Comparison of ENCODE assay signal across 15 cellular contexts in the genomic region with DNA sequence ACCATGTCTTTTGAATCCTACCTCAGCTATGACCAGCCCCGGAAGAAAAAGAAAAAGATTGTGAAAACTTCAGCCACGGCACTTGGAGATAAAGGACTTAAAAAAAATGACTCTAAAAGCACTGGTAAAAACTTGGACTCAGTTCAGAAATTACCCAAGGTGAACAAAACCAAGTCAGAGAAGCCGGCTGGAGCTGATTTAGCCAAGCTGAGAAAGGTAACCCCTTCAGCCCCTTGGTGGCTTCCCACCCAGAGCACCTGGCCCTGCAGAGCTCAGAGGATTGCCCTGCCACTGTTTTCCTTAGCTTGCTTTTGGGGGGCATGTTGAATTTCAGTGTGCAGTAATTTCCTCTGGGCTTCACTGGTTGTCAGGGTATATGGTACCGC. TPM values are rescaled to one million over a fixed set of nuclear protein-coding genes. Genes with fewer than 3 reads are reported as not detected.
DNase-seq lines count a peak whose midpoint lies in the region; ATAC-seq, FAIRE-seq and TF ChIP-seq lines count a peak whose summit lies in the region.
"Had no signal": no experiment of that assay in that cellular context is flagged by ENCODE, and none has a peak within 500 bp of the region (broad histone marks: within the 10 kb centered on the region; RNA-seq: fewer than 3 reads in every experiment).

No MANE protein-coding gene starts in this region.

- no peaks in the 10 kb centered on the region for H3K9me3 ChIP-seq in CD4-positive, alpha-beta T cell (ENCODE audit: control insufficient read depth, low read length)
- H3K9me3 ChIP-seq in astrocyte (ENCODE audit: insufficient read depth, low read depth, low read length) (no peaks in the 10 kb centered on the region), sigmoid colon (no peaks in the 10 kb centered on the region)
- H3K9me3 ChIP-seq: BE2C had no signal

- no peak for TF ChIP-seq EP300 in sigmoid colon (IDR thresholded peaks at IDR 0.05)

- H3K36me3 Mint-ChIP-seq in activated T-cell treated with anti-CD3 and anti-CD28 coated beads, Interleukin-2, amount 50 U/mL, for 24 hours (ENCODE audit: low read depth), result peaks cover 95% of the 10 kb centered on the region
- H3K36me3 Mint-ChIP-seq in CD4-positive, alpha-beta T cell (ENCODE audit: low read depth), result peaks cover 91% of the 10 kb centered on the region
- H3K36me3 Mint-ChIP-seq in astrocyte (ENCODE audit: low read depth, unreplicated experiment) (peaks cover 20% of the 10 kb centered on the region), osteocyte (ENCODE audit: unreplicated experiment) (peaks cover 45% of the 10 kb centered on the region)

- H3K27me3 ChIP-seq in CD4-positive, alpha-beta T cell (ENCODE audit: control insufficient read depth, insufficient read depth, low read length), result no peaks in the 10 kb centered on the region
- H3K27me3 ChIP-seq in astrocyte (ENCODE audit: insufficient read depth, low read length) (no peaks in the 10 kb centered on the region), sigmoid colon (no peaks in the 10 kb centered on the region)
- H3K27me3 ChIP-seq: BE2C had no signal

- H3K4me1 Mint-ChIP-seq in activated T-cell treated with anti-CD3 and anti-CD28 coated beads, Interleukin-2, amount 50 U/mL, for 24 hours (ENCODE audit: low read depth), result peaks cover 29% of the 10 kb centered on the region
- H3K4me1 Mint-ChIP-seq in CD4-positive, alpha-beta T cell (ENCODE audit: low read depth), result peaks cover 28% of the 10 kb centered on the region
- H3K4me1 Mint-ChIP-seq in astrocyte (ENCODE audit: low read depth, unreplicated experiment) (peaks cover 28% of the 10 kb centered on the region), osteocyte (ENCODE audit: unreplicated experiment) (peaks cover 4% of the 10 kb centered on the region)

- H3K4me2 ChIP-seq in astrocyte (ENCODE audit: low read length), result no peak overlapping the region

- no peak for DNase-seq in activated T-cell treated with anti-CD3 and anti-CD28 coated beads, Interleukin-2, amount 50 U/mL, for 24 hours
- no peak for DNase-seq in activated T-cell treated with anti-CD3 and anti-CD28 coated beads for 4 hours
- no peak for DNase-seq in CD4-positive, alpha-beta T cell
- no peak for DNase-seq in astrocyte (ENCODE audit: low read depth)
- DNase-seq in osteocyte (ENCODE audit: extremely low spot score, unreplicated experiment), result no peak
- no peak for DNase-seq in COLO668 (lab: John Stamatoyannopoulos, UW; ENCODE audit: unreplicated experiment)
- no peak for DNase-seq in sigmoid colon
- DNase-seq in glomerular visceral epithelial cell (ENCODE audit: extremely low spot score), result no peak
- DNase-seq: KG1, NCI-H187, NCI-H748 treated with DMSO at 0.1 percent for 48 hours, Right ventricle myocardium superior had no signal

- H3K4me3 Mint-ChIP-seq in activated T-cell treated with anti-CD3 and anti-CD28 coated beads, Interleukin-2, amount 50 U/mL, for 24 hours, result no peak overlapping the region
- H3K4me3 Mint-ChIP-seq in CD4-positive, alpha-beta T cell, result no peak overlapping the region
- H3K4me3 Mint-ChIP-seq in astrocyte (ENCODE audit: unreplicated experiment), result peak overlapping the region; percentile 11
- no peak overlapping the region for H3K4me3 Mint-ChIP-seq in osteocyte (ENCODE audit: unreplicated experiment)
- H3K4me3 Mint-ChIP-seq: CD8-positive, alpha-beta T cell had no signal

- H4K20me1 ChIP-seq in astrocyte (ENCODE audit: insufficient read depth, low read length), result peaks cover 88% of the 10 kb centered on the region

- ATAC-seq in CD4-positive, alpha-beta T cell (ENCODE audit: poor library complexity), result no peak

- no peak overlapping the region for H3K9ac ChIP-seq in astrocyte (ENCODE audit: low read length)

- H3K27me3 Mint-ChIP-seq in activated T-cell treated with anti-CD3 and anti-CD28 coated beads, Interleukin-2, amount 50 U/mL, for 24 hours, result no peaks in the 10 kb centered on the region
- H3K27me3 Mint-ChIP-seq in CD4-positive, alpha-beta T cell, result no peaks in the 10 kb centered on the region
- H3K27me3 Mint-ChIP-seq in astrocyte (ENCODE audit: low read depth, unreplicated experiment) (no peaks in the 10 kb centered on the region), osteocyte (ENCODE audit: unreplicated experiment) (no peaks in the 10 kb centered on the region)

- no peak for TF ChIP-seq POLR2A in sigmoid colon (IDR thresholded peaks at IDR 0.05)

- peaks cover 66% of the 10 kb centered on the region for H3K36me3 ChIP-seq in astrocyte (ENCODE audit: insufficient read depth, low read length)
- H3K36me3 ChIP-seq in sigmoid colon, result peaks cover 53 to 71% (median 65%) of the 10 kb centered on the region in 4 donors

- H3K4me3 ChIP-seq in astrocyte (ENCODE audit: insufficient read depth, low read depth, low read length) (no peak overlapping the region), sigmoid colon (no peak overlapping the region)

- peaks cover 6% of the 10 kb centered on the region for H3K4me1 ChIP-seq in astrocyte (ENCODE audit: insufficient read depth, low read length)
- H3K4me1 ChIP-seq in sigmoid colon, result peaks cover 0 to 11% (median 0%) of the 10 kb centered on the region in 4 donors
- H3K4me1 ChIP-seq: BE2C had no signal

- intact Hi-C loops in CD4-positive, alpha-beta T cell (cut with DNase I, micrococcal nuclease), result loop anchor here in 1 of 2 experiments (5.0 kb wide), 1 partner anchor 205 kb away; no protein-coding TSS in a partner anchor
- intact Hi-C loops in sigmoid colon (cut with DNase I), result no loop called here

- peak overlapping the region; percentile 76 for H3K27ac Mint-ChIP-seq in activated T-cell treated with anti-CD3 and anti-CD28 coated beads, Interleukin-2, amount 50 U/mL, for 24 hours
- peak overlapping the region; percentile 33 for H3K27ac Mint-ChIP-seq in CD4-positive, alpha-beta T cell
- no peak overlapping the region for H3K27ac Mint-ChIP-seq in astrocyte (ENCODE audit: unreplicated experiment)
- H3K27ac Mint-ChIP-seq in osteocyte (ENCODE audit: unreplicated experiment), result peak overlapping the region; percentile 23

- no peak for TF ChIP-seq CTCF in CD4-positive, alpha-beta T cell (IDR thresholded peaks at IDR 0.05)
- TF ChIP-seq CTCF in astrocyte (IDR thresholded peaks at IDR 0.05; ENCODE audit: insufficient read depth, low read depth, low read length) (no peak), osteocyte (IDR thresholded peaks at IDR 0.05) (no peak), sigmoid colon (IDR thresholded peaks at IDR 0.05) (no peak)

- POLR2A ChIA-PET in CD4-positive, alpha-beta T cell (lab: Charles Lee), result no interaction called here

- peaks cover 48% of the 10 kb centered on the region for H3K79me2 ChIP-seq in astrocyte (ENCODE audit: insufficient read depth, low read length)

- no peak overlapping the region for H3K27ac ChIP-seq in CD4-positive, alpha-beta T cell (ENCODE audit: low read depth, low read length)
- no peak overlapping the region for H3K27ac ChIP-seq in astrocyte (ENCODE audit: low read depth, low read length)
- H3K27ac ChIP-seq in sigmoid colon, result no peak overlapping the region

- H3K9me3 Mint-ChIP-seq in activated T-cell treated with anti-CD3 and anti-CD28 coated beads, Interleukin-2, amount 50 U/mL, for 24 hours, result no peaks in the 10 kb centered on the region
- no peaks in the 10 kb centered on the region for H3K9me3 Mint-ChIP-seq in CD4-positive, alpha-beta T cell
- H3K9me3 Mint-ChIP-seq in astrocyte (ENCODE audit: unreplicated experiment) (no peaks in the 10 kb centered on the region), osteocyte (ENCODE audit: unreplicated experiment) (no peaks in the 10 kb centered on the region)
- H3K9me3 Mint-ChIP-seq: CD8-positive, alpha-beta T cell had no signal

- WGBS in sigmoid colon, 2 donors, result 93 to 95% methylated on average over 4 of the region's 4 CpGs

- no peak for FAIRE-seq in astrocyte (lab: Jason Lieb, UNC)
- FAIRE-seq: A204.1 had no signal

- H2AFZ ChIP-seq in astrocyte (ENCODE audit: low read depth, low read length), result no peak overlapping the region

- CTCF ChIA-PET in CD4-positive, alpha-beta T cell (lab: Charles Lee), result no interaction called here

RNA-seq across cellular contexts. Expression of a gene that starts 8.5 kb away (rescaled TPM):
- total RNA-seq in CD4-positive, alpha-beta T cell, result 10 to 100 TPM; 28.1 to 33.0 TPM
- total RNA-seq in astrocyte (58.1 and 62.2 TPM in 2 replicates), osteocyte (41.4 and 47.0 TPM in 2 replicates), sigmoid colon (10 to 100 TPM; 25.7 to 29.9 (median 26.7) TPM)
- 10 to 100 TPM; 12.3 to 18.3 (median 15.0) TPM for polyA plus RNA-seq in sigmoid colon

RNA-seq across cellular contexts. Expression of a gene that starts 26.4 kb away (rescaled TPM):
- 100 to 1,000 TPM; 110 to 111 TPM for total RNA-seq in CD4-positive, alpha-beta T cell
- total RNA-seq in astrocyte (33.7 and 37.3 TPM in 2 replicates), osteocyte (42.4 and 44.3 TPM in 2 replicates), sigmoid colon (10 to 100 TPM; 47.9 to 78.7 (median 50.9) TPM)
- polyA plus RNA-seq in sigmoid colon, result 10 to 100 TPM; 41.2 to 47.2 (median 42.0) TPM

RNA-seq across cellular contexts. Expression of a gene that starts 39.1 kb away (rescaled TPM):
- total RNA-seq in CD4-positive, alpha-beta T cell, result 10 to 100 TPM; 37.4 to 37.7 TPM
- total RNA-seq in astrocyte (79.0 and 91.7 TPM in 2 replicates), osteocyte (39.2 and 39.9 TPM in 2 replicates), sigmoid colon (10 to 100 TPM; 20.2 to 24.4 (median 23.3) TPM)
- 100 to 1,000 TPM in 2 of 3 donors, 10 to 100 TPM in 1; 99.6 to 121 (median 120) TPM for polyA plus RNA-seq in sigmoid colon

RNA-seq across cellular contexts. Expression of a gene that starts 48.7 kb away (rescaled TPM):
- 1 to 10 TPM; 5.4 to 6.9 TPM for total RNA-seq in CD4-positive, alpha-beta T cell
- total RNA-seq in astrocyte (24.1 and 27.0 TPM in 2 replicates), osteocyte (17.5 and 20.0 TPM in 2 replicates), sigmoid colon (10 to 100 TPM in 1 of 4 donors, 1 to 10 TPM in 3; 7.8 to 11.5 (median 9.5) TPM)
- polyA plus RNA-seq in sigmoid colon, result 100 to 1,000 TPM; 131 to 208 (median 207) TPM
